In the genomic region with DNA sequence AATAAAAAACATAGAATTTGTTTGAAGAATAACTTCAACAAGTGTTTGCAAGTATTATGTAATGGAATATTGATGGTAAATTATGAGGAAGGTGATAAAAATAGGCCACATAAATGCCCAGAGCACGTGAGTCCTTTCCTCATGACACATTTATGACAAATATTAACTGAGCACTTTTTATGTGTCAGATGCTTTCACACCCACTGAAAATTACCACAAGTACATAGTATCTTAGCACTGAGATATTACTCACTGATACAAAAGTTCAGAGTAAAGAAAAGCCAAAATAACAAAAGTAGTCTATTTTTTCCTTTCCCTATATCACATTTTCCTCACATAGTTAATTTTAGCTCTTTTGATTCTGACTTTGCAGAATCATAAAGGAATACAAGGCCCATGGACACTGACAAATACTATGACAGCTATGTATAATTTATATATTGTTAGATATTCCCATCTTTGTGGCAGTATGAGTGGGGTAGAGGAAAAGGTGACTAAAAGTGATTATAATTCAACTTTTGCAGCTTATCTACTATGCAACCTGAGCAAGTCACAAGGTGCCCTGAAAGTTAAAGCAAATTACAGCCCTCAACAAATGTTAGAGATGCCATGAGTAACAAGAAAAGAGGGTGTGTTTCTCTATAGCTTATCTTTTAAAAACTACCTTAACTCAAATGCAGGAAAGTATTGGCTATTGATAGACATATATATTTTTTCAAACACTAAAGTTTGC, we compare ENCODE assay signal across 24 cellular contexts.
DNase-seq lines count a peak whose midpoint lies in the region; ATAC-seq, FAIRE-seq and TF ChIP-seq lines count a peak whose summit lies in the region.
"Had no signal": no experiment of that assay in that cellular context is flagged by ENCODE, and none has a peak within 500 bp of the region (broad histone marks: within the 10 kb centered on the region; RNA-seq: fewer than 3 reads in every experiment).

No MANE protein-coding gene starts in this region.

- no peaks in the 10 kb centered on the region for H3K27me3 ChIP-seq in bronchial epithelial cell (ENCODE audit: control insufficient read depth, insufficient read depth, low read length)
- H3K27me3 ChIP-seq: BE2C; BLaER1 treated with 17β-estradiol and CSF1 and Interleukin-3, amounts not matched to agents 10 nM and 100 nM had no signal

- peak; percentile 53 to 60 for ATAC-seq in activated CD4-positive, CD25-positive, alpha-beta regulatory T cell treated with anti-CD3 and anti-CD28 coated beads, Interleukin-2, amount 50 U/mL, for 24 hours
- no peak for ATAC-seq in effector memory CD8-positive, alpha-beta T cell (replicated peaks)
- ATAC-seq in GM19023 (IDR thresholded peaks at IDR 0.05; ENCODE audit: unreplicated experiment) = no peak
- ATAC-seq: A549 had no signal

- no peak overlapping the region for H3K27ac Mint-ChIP-seq in effector memory CD8-positive, alpha-beta T cell
- H3K27ac Mint-ChIP-seq: CD14-positive monocyte; CD4-positive, alpha-beta memory T cell; HFFc6 had no signal

- DNase-seq in activated CD4-positive, CD25-positive, alpha-beta regulatory T cell treated with anti-CD3 and anti-CD28 coated beads, Interleukin-2, amount 50 U/mL, for 72 hours = no peak
- DNase-seq in LHCN-M2 (ENCODE audit: low read depth) (peak; percentile 16), bronchial epithelial cell (ENCODE audit: low read depth) (peak; percentile 0)
- DNase-seq in stimulated activated CD4-positive, alpha-beta T cell treated with anti-CD3 and anti-CD28 coated beads, Interleukin-2, amount 100 ng/mL, for 48 hours = no peak
- no peak for DNase-seq in effector memory CD8-positive, alpha-beta T cell
- DNase-seq: 8988T; ACHN; AML-193; BE2C; Calu3; CD4-positive, alpha-beta memory T cell; COR-L47; DMS53; DMS79 treated with DMSO at 0.1 percent for 48 hours; GF-D8; GOT3; HFFc6 had no signal

- H3K4me3 Mint-ChIP-seq in effector memory CD8-positive, alpha-beta T cell = no peak overlapping the region
- H3K4me3 Mint-ChIP-seq: CD14-positive monocyte; CD4-positive, alpha-beta memory T cell; HFFc6 had no signal

- H3K9me3 Mint-ChIP-seq in effector memory CD8-positive, alpha-beta T cell = peaks cover 10 to 11% of the 10 kb centered on the region in 2 donors
- H3K9me3 Mint-ChIP-seq: CD4-positive, alpha-beta memory T cell had no signal

- H3K36me3 ChIP-seq in bronchial epithelial cell (ENCODE audit: control insufficient read depth, insufficient read depth, low read length) = no peaks in the 10 kb centered on the region
- H3K36me3 ChIP-seq: BE2C; BLaER1 treated with 17β-estradiol and CSF1 and Interleukin-3, amounts not matched to agents 10 nM and 100 nM; HAP-1 had no signal

- H3K27me3 Mint-ChIP-seq in effector memory CD8-positive, alpha-beta T cell = no peaks in the 10 kb centered on the region
- H3K27me3 Mint-ChIP-seq: CD4-positive, alpha-beta memory T cell had no signal

- TF ChIP-seq CTCF in bronchial epithelial cell (IDR thresholded peaks at IDR 0.05; ENCODE audit: insufficient read depth, low read length, severe bottlenecking) = no peak

- H3K4me1 Mint-ChIP-seq in effector memory CD8-positive, alpha-beta T cell (ENCODE audit: low read depth in 2 of 2) = no peaks in the 10 kb centered on the region
- H3K4me1 Mint-ChIP-seq: CD4-positive, alpha-beta memory T cell had no signal

- H3K36me3 Mint-ChIP-seq in effector memory CD8-positive, alpha-beta T cell (ENCODE audit: insufficient read depth) = no peaks in the 10 kb centered on the region
- H3K36me3 Mint-ChIP-seq: CD14-positive monocyte; CD4-positive, alpha-beta memory T cell had no signal

- no peak overlapping the region for H3K4me3 ChIP-seq in bronchial epithelial cell (ENCODE audit: low read depth, low read length)
- H3K4me3 ChIP-seq: A549; BLaER1 treated with 17β-estradiol and CSF1 and Interleukin-3, amounts not matched to agents 10 nM and 100 nM; HAP-1 had no signal

- no peak for FAIRE-seq in bronchial epithelial cell (lab: Jason Lieb, UNC)
- FAIRE-seq: A549, H54 had no signal

Comparison
In these comparisons a context has a peak if more than half of its experiments do, and no peak if none do; other contexts are left out.
1. ATAC-seq: peak in activated CD4-positive, CD25-positive, alpha-beta regulatory T cell treated with anti-CD3 and anti-CD28 coated beads, Interleukin-2, amount 50 U/mL, for 24 hours (2 of 2); none in effector memory CD8-positive, alpha-beta T cell (single experiment) and GM19023 (single experiment).
2. DNase-seq: peak in LHCN-M2 (single experiment) and bronchial epithelial cell (single experiment); none in activated CD4-positive, CD25-positive, alpha-beta regulatory T cell treated with anti-CD3 and anti-CD28 coated beads, Interleukin-2, amount 50 U/mL, for 72 hours (single experiment), stimulated activated CD4-positive, alpha-beta T cell treated with anti-CD3 and anti-CD28 coated beads, Interleukin-2, amount 100 ng/mL, for 48 hours (0 of 2) and effector memory CD8-positive, alpha-beta T cell (0 of 3).